In the genomic region with DNA sequence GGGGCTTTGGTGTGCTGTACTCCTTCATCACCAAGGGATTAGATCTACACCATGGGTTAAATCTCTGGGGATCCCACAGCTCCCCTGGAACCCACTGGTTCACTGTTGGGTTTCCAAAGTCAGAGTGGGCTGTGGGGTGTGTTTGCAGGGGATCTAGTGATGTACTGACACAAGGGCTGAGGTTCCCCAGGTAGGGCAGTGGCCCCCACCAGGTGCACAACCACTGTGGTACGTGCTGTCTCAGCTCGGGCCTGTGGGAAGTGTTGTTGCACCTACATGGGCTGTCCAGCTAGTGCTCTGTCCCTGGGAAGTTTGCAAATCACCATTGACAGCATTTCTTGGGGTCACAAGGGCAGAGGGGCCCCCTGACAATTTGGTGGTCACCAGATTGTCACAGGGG, we compare ENCODE assay signal across 29 cellular contexts.
"Had no signal": no experiment of that assay in that cellular context is flagged by ENCODE, and none has a peak within 500 bp of the region (broad histone marks: within the 10 kb centered on the region; RNA-seq: fewer than 3 reads in every experiment).

No MANE protein-coding gene starts in this region.

- DNase-seq: colonic mucosa; cortex of kidney; dermis blood vessel endothelial cell; dorsolateral prefrontal cortex; effector CD4-positive, alpha-beta T cell; effector CD8-positive, alpha-beta T cell; effector memory CD4-positive, alpha-beta T cell; effector memory CD8-positive, alpha-beta T cell; endodermal cell; erythroblast; esophagus squamous epithelium; foreskin fibroblast; foreskin keratinocyte; foreskin melanocyte; gastrocnemius medialis; glutamatergic neuron; head of caudate nucleus; heart left ventricle; heart right ventricle had no signal

- H3K9me3 ChIP-seq: colonic mucosa, gastrocnemius medialis had no signal

- H3K36me3 ChIP-seq: colonic mucosa, esophagus muscularis mucosa, esophagus squamous epithelium, gastrocnemius medialis, gastroesophageal sphincter, heart left ventricle, heart right ventricle had no signal

- H3K4me1 ChIP-seq: colonic mucosa, esophagus muscularis mucosa, esophagus squamous epithelium, foreskin keratinocyte, gastrocnemius medialis, gastroesophageal sphincter, heart left ventricle, heart right ventricle had no signal

- H3K27ac Mint-ChIP-seq: dendritic cell treated with granulocyte-macrophage colony-stimulating factor and Interleukin-4, amounts not matched to agents 40 ng/mL and 50 ng/mL, for 4 days; effector memory CD8-positive, alpha-beta T cell; endodermal cell had no signal

- H3K27me3 Mint-ChIP-seq: dendritic cell treated with granulocyte-macrophage colony-stimulating factor and Interleukin-4, amounts not matched to agents 40 ng/mL and 50 ng/mL, for 4 days; effector memory CD8-positive, alpha-beta T cell had no signal

- ATAC-seq: effector memory CD8-positive, alpha-beta T cell; esophagus mucosa; foreskin keratinocyte; gastrocnemius medialis; gastroesophageal sphincter; heart left ventricle; heart right ventricle had no signal

- H3K27me3 ChIP-seq: colonic mucosa, dorsolateral prefrontal cortex, esophagus muscularis mucosa, esophagus squamous epithelium, foreskin keratinocyte, gastrocnemius medialis, gastroesophageal sphincter, heart left ventricle, heart right ventricle had no signal

- H3K9me3 Mint-ChIP-seq: dendritic cell treated with granulocyte-macrophage colony-stimulating factor and Interleukin-4, amounts not matched to agents 40 ng/mL and 50 ng/mL, for 4 days; endodermal cell had no signal

- H3K27ac ChIP-seq: colonic mucosa, coronary artery, dorsolateral prefrontal cortex, epithelial cell of prostate, esophagus muscularis mucosa, esophagus squamous epithelium, foreskin keratinocyte, gastrocnemius medialis, gastroesophageal sphincter, heart left ventricle, heart right ventricle had no signal

- H3K4me3 Mint-ChIP-seq: dendritic cell treated with granulocyte-macrophage colony-stimulating factor and Interleukin-4, amounts not matched to agents 40 ng/mL and 50 ng/mL, for 4 days; effector memory CD8-positive, alpha-beta T cell; endodermal cell had no signal

- H3K4me1 Mint-ChIP-seq: endodermal cell had no signal

- H3K4me3 ChIP-seq: colonic mucosa, coronary artery, dorsolateral prefrontal cortex, esophagus muscularis mucosa, esophagus squamous epithelium, gastrocnemius medialis, gastroesophageal sphincter, heart left ventricle, heart right ventricle had no signal

- FAIRE-seq: colon, endometrium, endothelial cell of umbilical vein, frontal cortex had no signal
